Comparison of ENCODE assay signal across 23 cellular contexts in the genomic region with DNA sequence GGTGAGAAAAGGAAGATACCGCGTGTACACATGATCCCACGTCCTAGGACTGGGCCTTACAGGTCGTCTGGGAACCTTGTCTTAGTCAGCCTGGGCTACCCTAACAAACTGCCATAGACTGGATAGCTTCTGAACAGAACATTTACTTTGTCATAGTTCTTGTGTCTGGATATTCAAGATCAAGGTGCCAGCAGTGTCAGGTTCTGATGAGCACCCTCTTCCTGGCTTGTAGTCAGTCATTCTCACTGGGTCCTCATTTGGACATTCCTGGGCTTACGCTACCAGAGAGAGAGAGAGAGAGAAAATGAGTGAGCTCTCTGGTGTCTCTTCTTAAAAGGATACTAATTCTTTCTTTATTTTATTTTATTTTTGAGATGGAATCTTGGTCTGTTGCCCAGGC.
"Had no signal": no experiment of that assay in that cellular context is flagged by ENCODE, and none has a peak within 500 bp of the region (broad histone marks: within the 10 kb centered on the region; RNA-seq: fewer than 3 reads in every experiment).

No MANE protein-coding gene starts in this region.

- H3K9me3 Mint-ChIP-seq: natural killer cell treated with Interleukin-12 subunit alpha and Interleukin-12 subunit beta and Interleukin-15 and Interleukin-18, amount 100 ng/mL, for 72 hours; nephron progenitor cell; stimulated activated effector memory CD8-positive, alpha-beta T cell treated with anti-CD3 and anti-CD28 coated beads, Interleukin-12 subunit alpha, Interleukin-12 subunit beta, amount 100 ng/mL, for 72 hours; stimulated activated naive B cell treated with anti-CD40 and anti-IgM and Interleukin-4, amounts not matched to agents 10 μg/mL and 1 μg/mL and 100 μg/mL, for 72 hours had no signal

- DNase-seq: nephron progenitor cell; nucleus accumbens; ovary; posterior cingulate gyrus; psoas muscle; right cardiac atrium; right lobe of liver; sigmoid colon; small intestine; stimulated activated CD4-positive, alpha-beta T cell treated with anti-CD3 and anti-CD28 coated beads, Interleukin-15, amount 100 ng/mL, for 24 hours; stimulated activated CD4-positive, alpha-beta T cell treated with anti-CD3 and anti-CD28 coated beads, Interleukin-2, amount 100 ng/mL, for 24 hours; stimulated activated CD4-positive, alpha-beta T cell treated with anti-CD3 and anti-CD28 coated beads, Interleukin-2, amount 100 ng/mL, for 48 hours; stimulated activated CD4-positive, alpha-beta T cell treated with anti-CD3 and anti-CD28 coated beads, Interleukin-4, amount 100 ng/mL, for 24 hours; stimulated activated naive B cell treated with anti-CD40 and anti-IgM and Interleukin-4, amounts not matched to agents 10 μg/mL and 1 μg/mL and 100 μg/mL, for 72 hours; stimulated activated naive CD4-positive, alpha-beta T cell treated with Interleukin-2 at 50 U/mL for 16 hours; stomach; thyroid gland; upper lobe of left lung had no signal

- H3K4me1 Mint-ChIP-seq: neural crest cell; stimulated activated effector memory CD8-positive, alpha-beta T cell treated with anti-CD3 and anti-CD28 coated beads, Interleukin-12 subunit alpha, Interleukin-12 subunit beta, amount 100 ng/mL, for 72 hours had no signal

- H3K4me3 Mint-ChIP-seq: natural killer cell treated with Interleukin-12 subunit alpha and Interleukin-12 subunit beta and Interleukin-15 and Interleukin-18, amount 100 ng/mL, for 72 hours; nephron progenitor cell; neural crest cell; stimulated activated effector memory CD8-positive, alpha-beta T cell treated with anti-CD3 and anti-CD28 coated beads, Interleukin-12 subunit alpha, Interleukin-12 subunit beta, amount 100 ng/mL, for 72 hours; stimulated activated naive B cell treated with anti-CD40 and anti-IgM and Interleukin-4, amounts not matched to agents 10 μg/mL and 1 μg/mL and 100 μg/mL, for 72 hours; stimulated activated naive CD8-positive, alpha-beta T cell treated with anti-CD3 and anti-CD28 coated beads, Interleukin-15, Interleukin-2, amounts not matched to agents 100 ng/mL and 50 ng/mL, for 24 hours had no signal

- H3K27ac Mint-ChIP-seq: natural killer cell treated with Interleukin-12 subunit alpha and Interleukin-12 subunit beta and Interleukin-15 and Interleukin-18, amount 100 ng/mL, for 72 hours; nephron progenitor cell; progenitor cell of endocrine pancreas; stimulated activated effector memory CD8-positive, alpha-beta T cell treated with anti-CD3 and anti-CD28 coated beads, Interleukin-12 subunit alpha, Interleukin-12 subunit beta, amount 100 ng/mL, for 72 hours; stimulated activated naive B cell treated with anti-CD40 and anti-IgM and Interleukin-4, amounts not matched to agents 10 μg/mL and 1 μg/mL and 100 μg/mL, for 72 hours; stimulated activated naive CD8-positive, alpha-beta T cell treated with anti-CD3 and anti-CD28 coated beads, Interleukin-15, Interleukin-2, amounts not matched to agents 100 ng/mL and 50 ng/mL, for 24 hours had no signal

- ATAC-seq: natural killer cell treated with Interleukin-12 subunit alpha and Interleukin-12 subunit beta and Interleukin-15 and Interleukin-18, amount 100 ng/mL, for 72 hours; psoas muscle; right cardiac atrium; right lobe of liver; stimulated activated effector memory CD8-positive, alpha-beta T cell treated with anti-CD3 and anti-CD28 coated beads, Interleukin-12 subunit alpha, Interleukin-12 subunit beta, amount 100 ng/mL, for 72 hours; stimulated activated naive B cell treated with anti-CD40 and anti-IgM and Interleukin-4, amounts not matched to agents 10 μg/mL and 1 μg/mL and 100 μg/mL, for 72 hours had no signal

- H3K36me3 Mint-ChIP-seq: natural killer cell treated with Interleukin-12 subunit alpha and Interleukin-12 subunit beta and Interleukin-15 and Interleukin-18, amount 100 ng/mL, for 72 hours; stimulated activated effector memory CD8-positive, alpha-beta T cell treated with anti-CD3 and anti-CD28 coated beads, Interleukin-12 subunit alpha, Interleukin-12 subunit beta, amount 100 ng/mL, for 72 hours; stimulated activated naive B cell treated with anti-CD40 and anti-IgM and Interleukin-4, amounts not matched to agents 10 μg/mL and 1 μg/mL and 100 μg/mL, for 72 hours had no signal
